ENCODE assay signal across 21 cellular contexts in the genomic region with DNA sequence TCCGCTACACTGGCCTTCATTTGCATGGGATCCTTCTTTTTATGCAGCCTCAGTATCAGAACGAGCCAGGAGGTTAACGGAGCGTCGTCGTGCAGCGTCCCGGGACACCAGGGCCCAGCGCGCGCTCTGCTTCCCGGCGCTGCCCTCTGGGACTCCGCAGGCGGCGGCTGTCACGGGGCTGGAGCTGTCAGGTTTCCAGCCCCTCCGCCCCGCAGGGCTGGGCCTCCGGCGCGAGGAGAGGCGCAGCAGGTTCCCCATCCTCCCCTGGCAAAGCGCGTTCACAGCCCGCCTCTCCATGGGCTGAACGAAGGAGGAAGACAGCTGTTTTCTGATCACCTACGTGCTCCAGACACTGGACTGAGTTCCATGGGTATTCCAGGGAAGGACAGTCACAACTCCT. TPM values are rescaled to one million over a fixed set of nuclear protein-coding genes. Genes with fewer than 3 reads are reported as not detected.
A peak's percentile ranks its signal among the peaks of the same experiment; 100 is the strongest.
DNase-seq lines count a peak whose midpoint lies in the region; ATAC-seq and TF ChIP-seq lines count a peak whose summit lies in the region.
"Had no signal": no experiment of that assay in that cellular context is flagged by ENCODE, and none has a peak within 500 bp of the region (broad histone marks: within the 10 kb centered on the region; RNA-seq: fewer than 3 reads in every experiment).

No MANE protein-coding gene starts in this region.

- H3K4me1 Mint-ChIP-seq in GM23338 (peaks cover 7% of the 10 kb centered on the region; the same call in 2 of the 3 replicates), brain (peaks cover 7% of the 10 kb centered on the region)
- no peaks in the 10 kb centered on the region for H3K4me1 Mint-ChIP-seq in activated naive CD4-positive, alpha-beta T cell treated with anti-CD3 and anti-CD28 coated beads, Interleukin-2, amount 10 ng/mL, durations not matched to agents 7 days and 5 days
- H3K4me1 Mint-ChIP-seq: activated naive CD4-positive, alpha-beta T cell treated with anti-CD3 and anti-CD28 coated beads, Interleukin-2, amount 50 U/mL, for 24 hours had no signal

- H3K36me3 Mint-ChIP-seq in GM23338 (ENCODE audit: low read depth) (no peaks in the 10 kb centered on the region), brain (no peaks in the 10 kb centered on the region)
- no peaks in the 10 kb centered on the region for H3K36me3 Mint-ChIP-seq in activated naive CD4-positive, alpha-beta T cell treated with anti-CD3 and anti-CD28 coated beads, Interleukin-2, amount 10 ng/mL, durations not matched to agents 7 days and 5 days
- H3K36me3 Mint-ChIP-seq: activated naive CD4-positive, alpha-beta T cell treated with anti-CD3 and anti-CD28 coated beads, Interleukin-2, amount 50 U/mL, for 24 hours; type B pancreatic cell had no signal

- H3K79me2 ChIP-seq in GM23338 (replicated peaks; ENCODE audit: insufficient read depth), result no peaks in the 10 kb centered on the region

- H3K9me2 ChIP-seq in GM23338 (ENCODE audit: insufficient read depth), result no peaks in the 10 kb centered on the region

- H3K4me2 ChIP-seq in GM23338, result peak overlapping the region; percentile 74; the same call in 1 of the 2 replicates

- H3K27ac Mint-ChIP-seq in GM23338 (no peak overlapping the region), brain (no peak overlapping the region)
- no peak overlapping the region for H3K27ac Mint-ChIP-seq in activated naive CD4-positive, alpha-beta T cell treated with anti-CD3 and anti-CD28 coated beads, Interleukin-2, amount 10 ng/mL, durations not matched to agents 7 days and 5 days
- H3K27ac Mint-ChIP-seq: activated naive CD4-positive, alpha-beta T cell treated with anti-CD3 and anti-CD28 coated beads, Interleukin-2, amount 50 U/mL, for 24 hours; type B pancreatic cell had no signal

- peaks cover 65% of the 10 kb centered on the region for H3K27me3 ChIP-seq in GM23338 (ENCODE audit: insufficient read depth)
- H3K27me3 ChIP-seq: ovary had no signal

- no peak overlapping the region for H3K27ac ChIP-seq in GM23338 (ENCODE audit: low read depth)
- H3K27ac ChIP-seq: brain microvascular endothelial cell, C4-2B, ovary, spleen had no signal

- CTCF ChIA-PET in activated naive CD4-positive, alpha-beta T cell treated with anti-CD3 and anti-CD28 coated beads, Interleukin-2, amount 10 ng/mL, durations not matched to agents 7 days and 5 days (lab: Charles Lee), result no interaction called here

- no peaks in the 10 kb centered on the region for H3F3A ChIP-seq in GM23338 (replicated peaks; ENCODE audit: low read depth)

- H3K27me3 Mint-ChIP-seq in GM23338 (ENCODE audit: insufficient read depth, low read depth, poor library complexity) (peaks cover 48% of the 10 kb centered on the region), brain (peaks cover 44% of the 10 kb centered on the region)
- peaks cover 90% of the 10 kb centered on the region for H3K27me3 Mint-ChIP-seq in activated naive CD4-positive, alpha-beta T cell treated with anti-CD3 and anti-CD28 coated beads, Interleukin-2, amount 10 ng/mL, durations not matched to agents 7 days and 5 days

- ATAC-seq in GM23338, result peak; percentile 91

- H3K36me3 ChIP-seq in GM23338 (ENCODE audit: insufficient read depth), result no peaks in the 10 kb centered on the region
- H3K36me3 ChIP-seq: brain microvascular endothelial cell, HAP-1, ovary, spleen had no signal

- intact Hi-C loops in posterior vena cava (cut with DNase I), result no loop called here

- H3K9me3 Mint-ChIP-seq in GM23338 (no peaks in the 10 kb centered on the region), brain (peaks cover 0 to 5% (median 0%) of the 10 kb centered on the region in 5 experiments)
- no peaks in the 10 kb centered on the region for H3K9me3 Mint-ChIP-seq in activated naive CD4-positive, alpha-beta T cell treated with anti-CD3 and anti-CD28 coated beads, Interleukin-2, amount 10 ng/mL, durations not matched to agents 7 days and 5 days
- H3K9me3 Mint-ChIP-seq: activated naive CD4-positive, alpha-beta T cell treated with anti-CD3 and anti-CD28 coated beads, Interleukin-2, amount 50 U/mL, for 24 hours had no signal

- TF ChIP-seq CTCF in GM23338 (conservative IDR thresholded peaks at IDR 0.05; ENCODE audit: low read depth in 2 of 2) (no peak), brain (conservative IDR thresholded peaks at IDR 0.05) (no peak)

- H3K4me3 ChIP-seq in GM23338, result peak overlapping the region; percentile 42; the same call in 1 of the 2 replicates
- H3K4me3 ChIP-seq: HAP-1, ovary, spleen had no signal

- H3K4me3 Mint-ChIP-seq in GM23338, result peak overlapping the region; percentile 66
- peak overlapping the region in 3 of 5 experiments; percentile 44 to 63 (median 45) for H3K4me3 Mint-ChIP-seq in brain
- no peak overlapping the region for H3K4me3 Mint-ChIP-seq in activated naive CD4-positive, alpha-beta T cell treated with anti-CD3 and anti-CD28 coated beads, Interleukin-2, amount 10 ng/mL, durations not matched to agents 7 days and 5 days
- H3K4me3 Mint-ChIP-seq: activated naive CD4-positive, alpha-beta T cell treated with anti-CD3 and anti-CD28 coated beads, Interleukin-2, amount 50 U/mL, for 24 hours; type B pancreatic cell had no signal

- no peaks in the 10 kb centered on the region for H4K20me1 ChIP-seq in GM23338 (replicated peaks; ENCODE audit: insufficient read depth)

- DNase-seq in GM23338 (ENCODE audit: low spot score) (peak; percentile 53), iPS-NIHi11 (ENCODE audit: low spot score) (peak; percentile 56), posterior vena cava (ENCODE audit: low spot score) (peak; percentile 49), NCI-H2227 (lab: John Stamatoyannopoulos, UW; ENCODE audit: unreplicated experiment) (no peak), ureter (ENCODE audit: low spot score) (no peak)
- DNase-seq in activated naive CD4-positive, alpha-beta T cell treated with anti-CD3 and anti-CD28 coated beads, Interleukin-2, amount 10 ng/mL, durations not matched to agents 7 days and 5 days, result no peak
- no peak for DNase-seq in stimulated activated CD4-positive, alpha-beta T cell treated with anti-CD3 and anti-CD28 coated beads, Interleukin-15, amount 100 ng/mL, for 24 hours
- DNase-seq: activated T-cell treated with anti-CD3 and anti-CD28 coated beads for 4 hours, brain microvascular endothelial cell, dermis blood vessel endothelial cell, DMS153, kidney glomerular epithelial cell, NCI-H1436 treated with DMSO at 0.1 percent for 48 hours, NCI-H226, ovary, spleen had no signal

- no peak overlapping the region for H2AFZ ChIP-seq in GM23338

- no peaks in the 10 kb centered on the region for H3K4me1 ChIP-seq in GM23338 (ENCODE audit: insufficient read depth)
- H3K4me1 ChIP-seq: HAP-1, spleen had no signal

TF ChIP-seq in GM23338, 12 proteins besides CTCF, POLR2A, EP300 and RAD21:
- TF ChIP-seq POLR2AphosphoS5 (IDR thresholded peaks at IDR 0.05; ENCODE audit: low read depth) (no peak), EZH2 (IDR thresholded peaks at IDR 0.05; ENCODE audit: low read depth, unreplicated experiment) (no peak), JUNB (IDR thresholded peaks at IDR 0.05; ENCODE audit: unreplicated experiment) (no peak), EZH2phosphoT487 (IDR thresholded peaks at IDR 0.05; ENCODE audit: unreplicated experiment) (no peak), CREB1 (CRISPR knock-in tag; IDR thresholded peaks at IDR 0.05; ENCODE audit: low read depth) (no peak)
- TF ChIP-seq, protein P1, sequence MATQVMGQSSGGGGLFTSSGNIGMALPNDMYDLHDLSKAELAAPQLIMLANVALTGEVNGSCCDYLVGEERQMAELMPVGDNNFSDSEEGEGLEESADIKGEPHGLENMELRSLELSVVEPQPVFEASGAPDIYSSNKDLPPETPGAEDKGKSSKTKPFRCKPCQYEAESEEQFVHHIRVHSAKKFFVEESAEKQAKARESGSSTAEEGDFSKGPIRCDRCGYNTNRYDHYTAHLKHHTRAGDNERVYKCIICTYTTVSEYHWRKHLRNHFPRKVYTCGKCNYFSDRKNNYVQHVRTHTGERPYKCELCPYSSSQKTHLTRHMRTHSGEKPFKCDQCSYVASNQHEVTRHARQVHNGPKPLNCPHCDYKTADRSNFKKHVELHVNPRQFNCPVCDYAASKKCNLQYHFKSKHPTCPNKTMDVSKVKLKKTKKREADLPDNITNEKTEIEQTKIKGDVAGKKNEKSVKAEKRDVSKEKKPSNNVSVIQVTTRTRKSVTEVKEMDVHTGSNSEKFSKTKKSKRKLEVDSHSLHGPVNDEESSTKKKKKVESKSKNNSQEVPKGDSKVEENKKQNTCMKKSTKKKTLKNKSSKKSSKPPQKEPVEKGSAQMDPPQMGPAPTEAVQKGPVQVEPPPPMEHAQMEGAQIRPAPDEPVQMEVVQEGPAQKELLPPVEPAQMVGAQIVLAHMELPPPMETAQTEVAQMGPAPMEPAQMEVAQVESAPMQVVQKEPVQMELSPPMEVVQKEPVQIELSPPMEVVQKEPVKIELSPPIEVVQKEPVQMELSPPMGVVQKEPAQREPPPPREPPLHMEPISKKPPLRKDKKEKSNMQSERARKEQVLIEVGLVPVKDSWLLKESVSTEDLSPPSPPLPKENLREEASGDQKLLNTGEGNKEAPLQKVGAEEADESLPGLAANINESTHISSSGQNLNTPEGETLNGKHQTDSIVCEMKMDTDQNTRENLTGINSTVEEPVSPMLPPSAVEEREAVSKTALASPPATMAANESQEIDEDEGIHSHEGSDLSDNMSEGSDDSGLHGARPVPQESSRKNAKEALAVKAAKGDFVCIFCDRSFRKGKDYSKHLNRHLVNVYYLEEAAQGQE (IDR thresholded peaks at IDR 0.05; ENCODE audit: unreplicated experiment), result no peak

RNA-seq across cellular contexts. Expression of a gene that starts 12.5 kb away (rescaled TPM):
- total RNA-seq in GM23338 (2014; rRNA removed; shearing (Covaris generic)), result 0.16 and 0.21 TPM in 2 replicates
- polyA plus RNA-seq in GM23338 (2016; fragmentation: Nextera tagmentation; extraction: Ambion mirVana) (0.32 and 0.43 TPM in 2 replicates), brain (ENCODE audit: insufficient read depth, low read depth, low replicate concordance) (2.4 TPM)
- total RNA-seq in posterior vena cava (1 to 10 TPM in 1 of 2 donors, under 1 TPM in 1; 0.19 to 3.6 TPM), ureter (160 TPM)

Comparison
In these comparisons a context has a peak if more than half of its experiments do, and no peak if none do; other contexts are left out.
1. DNase-seq: peak in GM23338 (single experiment), iPS-NIHi11 (single experiment) and posterior vena cava (single experiment); none in NCI-H2227 (single experiment), activated naive CD4-positive, alpha-beta T cell treated with anti-CD3 and anti-CD28 coated beads, Interleukin-2, amount 10 ng/mL, durations not matched to agents 7 days and 5 days (single experiment), ureter (single experiment) and stimulated activated CD4-positive, alpha-beta T cell treated with anti-CD3 and anti-CD28 coated beads, Interleukin-15, amount 100 ng/mL, for 24 hours (single experiment).
2. RNA of a gene that starts 12.5 kb away (total RNA-seq): 160 TPM in ureter (single experiment); 0.19 to 3.6 TPM in posterior vena cava and 0.16 to 0.21 TPM in GM23338; every median in the first group is over 10 times any median in the second.